In genomic region chrX:46665232-46666162, GRCh38 we compare ENCODE assay signal across 1 cellular context.
TF ChIP-seq lines count a peak whose summit lies in the region.

No MANE protein-coding gene starts in this region.

TF ChIP-seq in HepG2, 621 proteins besides CTCF, POLR2A, EP300 and RAD21 (continued from another document):
- TF ChIP-seq ZNF776 (CRISPR knock-in tag; IDR thresholded peaks at IDR 0.05): no peak
